ENCODE assay signal across 1 cellular context in genomic region chr3:13028010-13028821, GRCh38.
TF ChIP-seq lines count a peak whose summit lies in the region.

No MANE protein-coding gene starts in this region.

TF ChIP-seq in HepG2, 621 proteins besides CTCF, POLR2A, EP300 and RAD21:
- TF ChIP-seq HNRNPH1 (optimal IDR thresholded peaks at IDR 0.05; ENCODE audit: low read depth, low read length) (no peak), TERF1 (CRISPR knock-in tag; IDR thresholded peaks at IDR 0.05) (no peak), EHMT2 (IDR thresholded peaks at IDR 0.05; ENCODE audit: borderline replicate concordance, low read depth, low read length) (no peak), ZNF207 (IDR thresholded peaks at IDR 0.05; ENCODE audit: borderline replicate concordance) (no peak), HOXA5 (CRISPR knock-in tag; IDR thresholded peaks at IDR 0.05) (no peak), REST (IDR thresholded peaks at IDR 0.05; ENCODE audit: borderline replicate concordance in 1 of 2, low read depth in 1 of 2, low read length in 2 of 2) (no peak), MAFG (CRISPR knock-in tag; IDR thresholded peaks at IDR 0.05) (no peak), ZNF879 (CRISPR knock-in tag; IDR thresholded peaks at IDR 0.05) (no peak), ZNF256 (CRISPR knock-in tag; conservative IDR thresholded peaks at IDR 0.05) (no peak), ZNF776 (CRISPR knock-in tag; IDR thresholded peaks at IDR 0.05) (no peak), SCMH1 (CRISPR knock-in tag; IDR thresholded peaks at IDR 0.05; ENCODE audit: borderline replicate concordance) (no peak), POLR2G (IDR thresholded peaks at IDR 0.05; ENCODE audit: low read depth, low read length) (no peak), HNRNPK (IDR thresholded peaks at IDR 0.05; ENCODE audit: low read depth, low read length, poor library complexity, severe bottlenecking) (no peak), ZFYVE20 (CRISPR knock-in tag; IDR thresholded peaks at IDR 0.05; ENCODE audit: borderline replicate concordance, low read depth) (no peak)
